In genomic region chr15:45110256-45110820, GRCh38 we compare ENCODE assay signal across 23 cellular contexts. TPM values are rescaled to one million over a fixed set of nuclear protein-coding genes. Genes with fewer than 3 reads are reported as not detected.
DNase-seq lines count a peak whose midpoint lies in the region; ATAC-seq, FAIRE-seq and TF ChIP-seq lines count a peak whose summit lies in the region.
"Had no signal": no experiment of that assay in that cellular context is flagged by ENCODE, and none has a peak within 500 bp of the region (broad histone marks: within the 10 kb centered on the region; RNA-seq: fewer than 3 reads in every experiment).

No MANE protein-coding gene starts in this region.

- intact Hi-C loops in cardiac septum (cut with DNase I) (no loop called here), Right ventricle myocardium inferior (cut with DNase I) (loop anchor here (10.0 kb wide), 1 partner anchor 136 kb away; no protein-coding TSS in a partner anchor)

- no peak overlapping the region for H2AFZ ChIP-seq in H1 (ENCODE audit: low read length)
- H2AFZ ChIP-seq: GM23248 had no signal

- H4K20me1 ChIP-seq in H1 (replicated peaks in 1 of 2; ENCODE audit: control insufficient read depth in 1 of 2, insufficient read depth in 2 of 2, low read length in 2 of 2), result peaks cover 17 to 31% of the 10 kb centered on the region in 2 experiments

- H3K18ac ChIP-seq in H1 (ENCODE audit: extremely low read depth, low read length), result no peak overlapping the region

- no peak overlapping the region for H3K4ac ChIP-seq in H1 (replicated peaks; ENCODE audit: insufficient read length, low read depth, low read length)

- no peak overlapping the region for H4K8ac ChIP-seq in H1 (ENCODE audit: extremely low read depth, insufficient read depth, low read length)

- no peak overlapping the region for H3K4me3 ChIP-seq in NB4 (ENCODE audit: low read depth, low read length)
- H3K4me3 ChIP-seq in H1 (ENCODE audit: extremely low read depth in 1 of 4, insufficient read depth in 2 of 4, low read depth in 3 of 4, low read length in 4 of 4), result no peak overlapping the region
- H3K4me3 ChIP-seq: GM23248, mucosa of descending colon, Peyer's patch, SK-N-MC, vagina had no signal

- no peak overlapping the region for H3K56ac ChIP-seq in H1 (replicated peaks; ENCODE audit: insufficient read length, low read depth, low read length)

- DNase-seq in cardiac septum (ENCODE audit: low spot score) (peak; percentile 35), Right ventricle myocardium inferior (ENCODE audit: missing footprints) (no peak), NB4 (ENCODE audit: low read depth) (no peak), H1 (ENCODE audit: low read depth in 1 of 2, low spot score in 2 of 2) (no peak), cerebellum (ENCODE audit: low spot score) (no peak), GM12892 (ENCODE audit: insufficient read length) (no peak)
- DNase-seq: activated CD4-positive, alpha-beta T cell treated with anti-CD3 and anti-CD28 coated beads, Interleukin-2, amount 10 ng/mL, durations not matched to agents 24 days and 14 days; activated CD8-positive, alpha-beta memory T cell treated with anti-CD3 and anti-CD28 coated beads, Interleukin-2, amount 50 U/mL, for 48 hours; activated gamma-delta T cell treated with Interleukin-2 at 50 U/mL for 16 hours; amniotic stem cell; effector CD4-positive, alpha-beta T cell; GM23248; head of caudate nucleus; left ventricle myocardium superior; mucosa of descending colon; NCI-H1436; NCI-H2171 treated with DMSO at 0.1 percent for 48 hours; Peyer's patch had no signal

- no peak overlapping the region for H2BK12ac ChIP-seq in H1 (ENCODE audit: low read depth, low read length)

- H3K9me3 ChIP-seq in H1 (ENCODE audit: insufficient read depth in 2 of 2, low read depth in 1 of 2, low read length in 1 of 2), result no peaks in the 10 kb centered on the region; a peak in 1 of 4 replicates
- H3K9me3 ChIP-seq: mucosa of descending colon, Peyer's patch, vagina had no signal

- H3K79me1 ChIP-seq in H1 (ENCODE audit: low read depth, low read length), result no peaks in the 10 kb centered on the region

- peaks cover 6% of the 10 kb centered on the region; the same call in 1 of the 2 replicates for H3K23me2 ChIP-seq in H1 (ENCODE audit: low read depth, low read length)

- H2BK15ac ChIP-seq in H1 (ENCODE audit: low read length), result no peak overlapping the region

- H2AK5ac ChIP-seq in H1 (ENCODE audit: low read depth, low read length), result no peak overlapping the region

- peaks cover 0 to 3% (median 0%) of the 10 kb centered on the region in 4 experiments; a peak in 1 of 8 replicates for H3K36me3 ChIP-seq in H1 (ENCODE audit: control insufficient read depth in 2 of 4, insufficient read depth in 4 of 4, low read length in 3 of 4)
- H3K36me3 ChIP-seq: Peyer's patch, vagina had no signal

- TF ChIP-seq EP300 in H1 (IDR thresholded peaks at IDR 0.05; ENCODE audit: borderline replicate concordance in 1 of 2, low read depth in 2 of 2, low read length in 2 of 2), result no peak

- CTCF ChIA-PET in H1 (lab: Charles Lee; ENCODE audit: partially characterized antibody), result interaction anchor here (0.7 to 3.3 kb wide), 10 partner anchors 8 to 53 kb away, joined by 3 to 22 read pairs (median 4); no protein-coding TSS in a partner anchor

- peak; percentile 24 to 38; a peak in 2 of 4 replicates for TF ChIP-seq RAD21 in H1 (IDR thresholded peaks at IDR 0.05 in 1 of 2, conservative IDR thresholded peaks at IDR 0.05 in 1 of 2; ENCODE audit: low read depth in 2 of 2, low read length in 2 of 2)

- ATAC-seq in Right ventricle myocardium inferior (no peak), HG03108 (IDR thresholded peaks at IDR 0.05; ENCODE audit: unreplicated experiment) (no peak), GM21529 (IDR thresholded peaks at IDR 0.05; ENCODE audit: unreplicated experiment) (no peak)
- ATAC-seq: left ventricle myocardium superior, mucosa of descending colon had no signal

- H3K27me3 ChIP-seq in H1 (replicated peaks in 1 of 4; ENCODE audit: control insufficient read depth in 3 of 4, extremely low read depth in 1 of 4, insufficient read depth in 3 of 4, low read length in 3 of 4), result peaks cover 58 to 72% (median 63%) of the 10 kb centered on the region in 4 experiments

- H3K14ac ChIP-seq in H1 (ENCODE audit: insufficient read length), result no peak overlapping the region

- FAIRE-seq in H1 (lab: Jason Lieb, UNC), result peak; percentile 32
- FAIRE-seq in GM12892 (lab: Jason Lieb, UNC), result no peak
- FAIRE-seq: GM19239 had no signal

- no peaks in the 10 kb centered on the region for H3K79me2 ChIP-seq in H1 (ENCODE audit: control insufficient read depth in 1 of 2, insufficient read depth in 2 of 2, low read length in 2 of 2)

- H2BK120ac ChIP-seq in H1 (replicated peaks; ENCODE audit: low read depth, low read length), result no peak overlapping the region

- H2BK20ac ChIP-seq in H1 (ENCODE audit: low read length), result no peak overlapping the region

- no peak overlapping the region for H3K4me2 ChIP-seq in H1 (ENCODE audit: insufficient read depth in 1 of 2, low read depth in 2 of 2, low read length in 2 of 2)

- WGBS in H1 (ENCODE audit: extremely low coverage in 1 of 2, insufficient coverage in 1 of 2, insufficient read length in 1 of 2, insufficient replicate concordance in 2 of 2, low coverage in 1 of 2, low lambda C conversion rate in 2 of 2, missing lambda C conversion rate in 1 of 2), 2 experiments, result 55% methylated on average over 9 of the region's 11 CpGs; no CpG with 5 or more reads in 1 of the 2 experiments

- no peak overlapping the region for H4K5ac ChIP-seq in H1 (ENCODE audit: insufficient read length, low read depth, low read length)

- POLR2A ChIA-PET in H1 (lab: Charles Lee; ENCODE audit: partially characterized antibody), result no interaction called here

- no peak overlapping the region for H3K9ac ChIP-seq in H1 (replicated peaks in 1 of 4; ENCODE audit: extremely low read depth in 1 of 4, low read depth in 3 of 4, low read length in 3 of 4)
- H3K9ac ChIP-seq: GM23248 had no signal

- peaks cover 0 to 23% (median 17%) of the 10 kb centered on the region in 4 experiments; a peak in 6 of 7 replicates for H3K4me1 ChIP-seq in H1 (replicated peaks in 1 of 4; ENCODE audit: control insufficient read depth in 3 of 4, insufficient read depth in 4 of 4, low read length in 3 of 4)

- no peak overlapping the region for H3K23ac ChIP-seq in H1 (ENCODE audit: insufficient read length)

- no peak overlapping the region for H3K27ac ChIP-seq in H1 (ENCODE audit: low read depth, low read length)
- H3K27ac ChIP-seq: GM23248, Peyer's patch, SK-N-MC, vagina had no signal

- H4K91ac ChIP-seq in H1 (replicated peaks; ENCODE audit: insufficient read length, low read length), result no peak overlapping the region

- TF ChIP-seq CTCF in NB4 (IDR thresholded peaks at IDR 0.05; ENCODE audit: low read depth, low read length), result peak; percentile 18
- TF ChIP-seq CTCF in H1 (IDR thresholded peaks at IDR 0.05; ENCODE audit: control extremely low read depth in 1 of 3, insufficient read depth in 1 of 3, low read depth in 1 of 3, low read length in 3 of 3), result peak; percentile 19 to 32 (median 25); a peak in 3 of 4 replicates

- TF ChIP-seq POLR2A in NB4 (IDR thresholded peaks at IDR 0.05; ENCODE audit: extremely low read depth, insufficient read length) (no peak), H1 (IDR thresholded peaks at IDR 0.05; ENCODE audit: control extremely low read depth in 1 of 2, low read depth in 2 of 2, low read length in 2 of 2) (no peak), GM12892 (IDR thresholded peaks at IDR 0.05; ENCODE audit: low read depth, low read length) (no peak)

- H2BK5ac ChIP-seq in H1 (ENCODE audit: low read depth, low read length), result no peak overlapping the region

RNA-seq across cellular contexts. Expression of gene DUOX2, which starts 3.6 kb away (rescaled TPM):
- total RNA-seq in cardiac septum (0.19 TPM), Right ventricle myocardium inferior (0.08 TPM), cerebellum (not detected)
- not detected in 2 replicates for total RNA-seq in H1 (2021; fragmentation: NEBNext Ultra II Directional; extraction: Animal tissue kit (Norgen Biotek cat#: 25700))
- polyA plus RNA-seq in H1 (2011; rRNA removed), result 0.08 and 0.31 TPM in 2 replicates
- 0.03 TPM for polyA plus RNA-seq in H1 (2011; cell fraction: cytosol; rRNA removed)
- 0.30 TPM for polyA plus RNA-seq in H1 (2011; cell fraction: nucleus; rRNA removed)
- 0.04 to 0.16 TPM (median 0.08 TPM) in 3 of 4 replicates, not detected in the other for polyA plus RNA-seq in H1 (2012, experiment 1 of 2)
- polyA plus RNA-seq in H1 (2012, experiment 2 of 2), result 0.07 TPM
- polyA plus RNA-seq in H1 (2013, experiment 1 of 2), result 0.18 TPM
- 0.02 TPM for polyA plus RNA-seq in H1 (2013, experiment 2 of 2)
- 0.02 and 0.09 TPM in 2 replicates for polyA minus RNA-seq in H1 (2011; rRNA and poly(A)+ RNA removed)
- not detected for polyA minus RNA-seq in H1 (2011; cell fraction: cytosol; rRNA and poly(A)+ RNA removed)
- polyA minus RNA-seq in H1 (2011; cell fraction: nucleus; rRNA and poly(A)+ RNA removed), result 0.10 TPM
- 0.04 TPM for polyA plus RNA-seq in GM12892 (2012; ENCODE audit: missing spikeins)
- total RNA-seq: activated CD4-positive, alpha-beta T cell treated with anti-CD3 and anti-CD28 coated beads, Interleukin-2, amount 10 ng/mL, durations not matched to agents 24 days and 14 days; GM23248 had no signal

RNA-seq across cellular contexts. Expression of gene DUOXA2, which starts 3.8 kb away (rescaled TPM):
- total RNA-seq in cardiac septum (not detected), Right ventricle myocardium inferior (not detected), cerebellum (not detected)
- total RNA-seq in H1 (2021; fragmentation: NEBNext Ultra II Directional; extraction: Animal tissue kit (Norgen Biotek cat#: 25700)), result not detected in 2 replicates
- 0.05 TPM in 1 of 2 replicates, not detected in the other for polyA plus RNA-seq in H1 (2011; rRNA removed)
- polyA plus RNA-seq in H1 (2011; cell fraction: cytosol; rRNA removed), result not detected
- polyA plus RNA-seq in H1 (2011; cell fraction: nucleus; rRNA removed), result not detected
- polyA plus RNA-seq in H1 (2012, experiment 1 of 2), result not detected in 4 replicates
- polyA plus RNA-seq in H1 (2012, experiment 2 of 2), result not detected
- not detected for polyA plus RNA-seq in H1 (2013, experiment 1 of 2)
- not detected for polyA plus RNA-seq in H1 (2013, experiment 2 of 2)
- not detected in 2 replicates for polyA minus RNA-seq in H1 (2011; rRNA and poly(A)+ RNA removed)
- polyA minus RNA-seq in H1 (2011; cell fraction: cytosol; rRNA and poly(A)+ RNA removed), result not detected
- polyA minus RNA-seq in H1 (2011; cell fraction: nucleus; rRNA and poly(A)+ RNA removed), result not detected
- polyA plus RNA-seq in GM12892 (2012; ENCODE audit: missing spikeins), result not detected
- total RNA-seq: activated CD4-positive, alpha-beta T cell treated with anti-CD3 and anti-CD28 coated beads, Interleukin-2, amount 10 ng/mL, durations not matched to agents 24 days and 14 days; GM23248; left ventricle myocardium superior had no signal
- polyA plus RNA-seq: GM23248 had no signal

RNA-seq across cellular contexts. Expression of gene DUOXA1, which starts 19.3 kb away (rescaled TPM):
- 0.73 TPM for total RNA-seq in cardiac septum
- 0.68 TPM for total RNA-seq in Right ventricle myocardium inferior
- not detected in 2 replicates for total RNA-seq in H1 (2021; fragmentation: NEBNext Ultra II Directional; extraction: Animal tissue kit (Norgen Biotek cat#: 25700))
- 0.18 and 0.24 TPM in 2 replicates for polyA plus RNA-seq in H1 (2011; rRNA removed)
- polyA plus RNA-seq in H1 (2011; cell fraction: cytosol; rRNA removed), result 0.09 TPM
- 0.81 TPM for polyA plus RNA-seq in H1 (2011; cell fraction: nucleus; rRNA removed)
- polyA plus RNA-seq in H1 (2012, experiment 1 of 2), result 0.16 to 0.34 TPM in 2 of 4 replicates, not detected in the others
- polyA plus RNA-seq in H1 (2012, experiment 2 of 2), result not detected
- polyA plus RNA-seq in H1 (2013, experiment 1 of 2), result not detected
- polyA plus RNA-seq in H1 (2013, experiment 2 of 2), result 0.17 TPM
- polyA minus RNA-seq in H1 (2011; rRNA and poly(A)+ RNA removed), result 0.57 and 0.66 TPM in 2 replicates
- polyA minus RNA-seq in H1 (2011; cell fraction: cytosol; rRNA and poly(A)+ RNA removed), result not detected
- polyA minus RNA-seq in H1 (2011; cell fraction: nucleus; rRNA and poly(A)+ RNA removed), result 0.30 TPM
- not detected for total RNA-seq in cerebellum
- not detected for polyA plus RNA-seq in GM12892 (2012; ENCODE audit: missing spikeins)
- total RNA-seq: activated CD4-positive, alpha-beta T cell treated with anti-CD3 and anti-CD28 coated beads, Interleukin-2, amount 10 ng/mL, durations not matched to agents 24 days and 14 days had no signal

RNA-seq across cellular contexts. Expression of gene DUOX1, which starts 19.5 kb away (rescaled TPM):
- total RNA-seq in cardiac septum (0.59 TPM), Right ventricle myocardium inferior (1.0 TPM), cerebellum (0.27 TPM)
- 0.84 and 0.96 TPM in 2 replicates for total RNA-seq in H1 (2021; fragmentation: NEBNext Ultra II Directional; extraction: Animal tissue kit (Norgen Biotek cat#: 25700))
- polyA plus RNA-seq in H1 (2011; rRNA removed), result 1.4 and 2.0 TPM in 2 replicates
- 0.90 TPM for polyA plus RNA-seq in H1 (2011; cell fraction: cytosol; rRNA removed)
- 6.1 TPM for polyA plus RNA-seq in H1 (2011; cell fraction: nucleus; rRNA removed)
- 0.99 to 2.2 TPM (median 1.7 TPM) in 4 replicates for polyA plus RNA-seq in H1 (2012, experiment 1 of 2)
- 0.47 TPM for polyA plus RNA-seq in H1 (2012, experiment 2 of 2)
- 0.57 TPM for polyA plus RNA-seq in H1 (2013, experiment 1 of 2)
- polyA plus RNA-seq in H1 (2013, experiment 2 of 2), result 0.50 TPM
- polyA minus RNA-seq in H1 (2011; rRNA and poly(A)+ RNA removed), result 0.88 and 2.2 TPM in 2 replicates
- polyA minus RNA-seq in H1 (2011; cell fraction: cytosol; rRNA and poly(A)+ RNA removed), result 1.2 TPM
- polyA minus RNA-seq in H1 (2011; cell fraction: nucleus; rRNA and poly(A)+ RNA removed), result 2.3 TPM
- polyA plus RNA-seq in GM12892 (2012; ENCODE audit: missing spikeins), result 0.81 TPM
